ENCODE assay signal across 17 cellular contexts in the genomic region with DNA sequence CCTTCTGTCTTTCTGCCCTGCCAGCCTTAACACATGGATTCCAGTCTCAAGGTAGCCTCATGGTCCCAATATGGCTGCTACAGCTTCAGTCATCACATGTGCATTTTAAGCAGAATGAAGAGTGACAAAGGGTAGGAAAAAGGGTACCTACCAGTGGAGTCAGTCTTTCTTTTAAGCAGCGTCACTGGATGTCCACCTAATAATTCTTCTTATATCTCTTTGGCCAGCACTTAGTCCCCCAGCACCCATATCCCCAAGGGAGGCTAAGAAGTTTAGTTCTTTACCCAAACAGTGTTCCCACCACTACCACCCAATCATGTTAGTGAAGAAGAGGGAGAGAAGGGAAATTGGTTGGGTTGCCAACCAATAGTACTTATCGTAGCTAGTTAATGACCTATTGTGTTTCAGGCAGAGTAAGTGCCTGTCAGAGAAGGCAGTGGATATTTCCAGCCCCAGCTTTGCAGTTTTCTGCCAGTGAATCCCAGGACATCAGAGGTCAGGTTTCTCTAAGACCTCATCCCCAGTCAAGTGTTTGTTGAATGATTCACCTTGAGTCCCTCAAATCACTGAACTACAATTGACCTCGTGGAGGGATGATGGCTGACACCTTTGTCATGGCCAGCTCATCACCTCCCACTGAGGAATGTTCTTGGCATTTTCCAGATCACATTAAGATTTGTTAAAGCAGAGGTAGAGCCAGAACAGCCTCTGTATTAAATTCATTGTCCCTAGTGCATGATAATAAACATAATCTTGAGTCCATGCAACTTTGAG.
A peak's percentile ranks its signal among the peaks of the same experiment; 100 is the strongest.
DNase-seq lines count a peak whose midpoint lies in the region; ATAC-seq and TF ChIP-seq lines count a peak whose summit lies in the region.
"Had no signal": no experiment of that assay in that cellular context is flagged by ENCODE, and none has a peak within 500 bp of the region (broad histone marks: within the 10 kb centered on the region; RNA-seq: fewer than 3 reads in every experiment).

No MANE protein-coding gene starts in this region.

- H3K36me3 Mint-ChIP-seq in endodermal cell (ENCODE audit: low read depth), result no peaks in the 10 kb centered on the region
- peaks cover 6 to 17% (median 7%) of the 10 kb centered on the region in 3 donors for H3K36me3 Mint-ChIP-seq in naive thymus-derived CD8-positive, alpha-beta T cell
- no peaks in the 10 kb centered on the region for H3K36me3 Mint-ChIP-seq in natural killer cell
- peaks cover 36% of the 10 kb centered on the region for H3K36me3 Mint-ChIP-seq in T-cell

- H3K9me3 Mint-ChIP-seq in endodermal cell (peaks cover 3% of the 10 kb centered on the region), natural killer cell (no peaks in the 10 kb centered on the region), T-cell (peaks cover 0 to 5% (median 4%) of the 10 kb centered on the region in 3 donors)
- peaks cover 0 to 1% (median 0%) of the 10 kb centered on the region in 9 donors for H3K9me3 Mint-ChIP-seq in naive thymus-derived CD8-positive, alpha-beta T cell

- H3K4me1 Mint-ChIP-seq in endodermal cell, result no peaks in the 10 kb centered on the region
- peaks cover 42 to 78% (median 55%) of the 10 kb centered on the region in 4 donors for H3K4me1 Mint-ChIP-seq in naive thymus-derived CD8-positive, alpha-beta T cell
- H3K4me1 Mint-ChIP-seq in natural killer cell, result peaks cover 12 to 23% of the 10 kb centered on the region in 2 donors
- H3K4me1 Mint-ChIP-seq in T-cell, result peaks cover 38 to 71% (median 44%) of the 10 kb centered on the region in 3 donors

- no peak for ATAC-seq in naive thymus-derived CD8-positive, alpha-beta T cell
- no peak for ATAC-seq in natural killer cell
- ATAC-seq in T-cell (replicated peaks in 1 of 4), result no peak

- no peak for TF ChIP-seq CTCF in endodermal cell (conservative IDR thresholded peaks at IDR 0.05)
- no peak for TF ChIP-seq CTCF in natural killer cell (IDR thresholded peaks at IDR 0.05)
- no peak for TF ChIP-seq CTCF in spleen (IDR thresholded peaks at IDR 0.05 in 8 of 11, conservative IDR thresholded peaks at IDR 0.05 in 3 of 11)

- H3K9me3 ChIP-seq in endodermal cell (ENCODE audit: control insufficient read depth, low read length) (no peaks in the 10 kb centered on the region), spleen (peaks cover 0 to 6% (median 0%) of the 10 kb centered on the region in 8 donors)
- H3K9me3 ChIP-seq: neutrophil had no signal

- H3K27me3 Mint-ChIP-seq in endodermal cell (ENCODE audit: insufficient read depth) (peaks cover 29% of the 10 kb centered on the region), natural killer cell (ENCODE audit: low read depth in 2 of 2) (peaks cover 0 to 3% of the 10 kb centered on the region in 2 donors), T-cell (no peaks in the 10 kb centered on the region)
- no peaks in the 10 kb centered on the region for H3K27me3 Mint-ChIP-seq in naive thymus-derived CD8-positive, alpha-beta T cell
- H3K27me3 Mint-ChIP-seq: activated CD4-positive, alpha-beta memory T cell treated with anti-CD3 and anti-CD28 coated beads, Interleukin-2, amount 10 ng/mL, durations not matched to agents 7 days and 5 days had no signal

- 81 to 100% methylated on average over 1 to 3 of the region's 3 CpGs for WGBS in endodermal cell (ENCODE audit: insufficient coverage in 1 of 2, insufficient read length in 1 of 2), 2 experiments
- WGBS in spleen, 5 donors, result 72 to 84% (median 80%) methylated on average over 3 of the region's 3 CpGs

- H3K4me1 ChIP-seq in endodermal cell (ENCODE audit: control insufficient read depth, insufficient read depth, low read length) (peaks cover 4% of the 10 kb centered on the region), spleen (no peaks in the 10 kb centered on the region)

- no peak overlapping the region for H3K4me3 ChIP-seq in endodermal cell (ENCODE audit: low read length)
- no peak overlapping the region for H3K4me3 ChIP-seq in spleen

- H3K27ac ChIP-seq in endodermal cell (ENCODE audit: low read depth, low read length) (no peak overlapping the region), spleen (no peak overlapping the region)
- H3K27ac ChIP-seq: neutrophil had no signal

- H3K27me3 ChIP-seq in endodermal cell (ENCODE audit: control insufficient read depth, insufficient read depth, low read length, poor library complexity, severe bottlenecking) (peaks cover 9% of the 10 kb centered on the region), spleen (replicated peaks in 1 of 7) (peaks cover 0 to 7% (median 0%) of the 10 kb centered on the region in 7 donors)
- H3K27me3 ChIP-seq: neutrophil had no signal

- H3K4me3 Mint-ChIP-seq in endodermal cell (no peak overlapping the region), natural killer cell (no peak overlapping the region), T-cell (no peak overlapping the region)
- no peak overlapping the region for H3K4me3 Mint-ChIP-seq in naive thymus-derived CD8-positive, alpha-beta T cell
- H3K4me3 Mint-ChIP-seq: activated CD4-positive, alpha-beta memory T cell treated with anti-CD3 and anti-CD28 coated beads, Interleukin-2, amount 10 ng/mL, durations not matched to agents 7 days and 5 days; HFFc6 had no signal

- DNase-seq in EH (ENCODE audit: low read depth) (peak; percentile 32), NCI-H226 (peak; percentile 93), endodermal cell (peak; percentile 64), natural killer cell (no peak), T-cell (no peak), spleen (no peak), NCI-H146 treated with DMSO at 0.1 percent for 48 hours (lab: John Stamatoyannopoulos, UW; ENCODE audit: unreplicated experiment) (no peak)
- DNase-seq in naive thymus-derived CD8-positive, alpha-beta T cell, result no peak
- DNase-seq: activated CD4-positive, alpha-beta memory T cell treated with anti-CD3 and anti-CD28 coated beads, Interleukin-2, amount 10 ng/mL, durations not matched to agents 7 days and 5 days; activated effector memory CD4-positive, alpha-beta T cell treated with anti-CD3 and anti-CD28 coated beads, Interleukin-2, amount 50 U/mL, for 16 hours; cerebellar nuclear complex; HFFc6; NCI-H1105; NCI-H69; SHP77 treated with DMSO at 0.1 percent for 48 hours; substantia nigra had no signal

- intact Hi-C loops in natural killer cell (cut with micrococcal nuclease), result no loop called here
- intact Hi-C loops in spleen (cut with DNase I; ENCODE audit: low total_unique reads), result no loop called here

- no peak overlapping the region for H3K27ac Mint-ChIP-seq in endodermal cell
- peak overlapping the region in 8 of 10 donors; percentile 3 to 77 (median 59) for H3K27ac Mint-ChIP-seq in naive thymus-derived CD8-positive, alpha-beta T cell
- no peak overlapping the region for H3K27ac Mint-ChIP-seq in natural killer cell
- H3K27ac Mint-ChIP-seq in T-cell, result peak overlapping the region in 1 of 2 donors; percentile 18
- H3K27ac Mint-ChIP-seq: activated CD4-positive, alpha-beta memory T cell treated with anti-CD3 and anti-CD28 coated beads, Interleukin-2, amount 10 ng/mL, durations not matched to agents 7 days and 5 days; HFFc6 had no signal

- H3K36me3 ChIP-seq in endodermal cell (ENCODE audit: control insufficient read depth, insufficient read depth, low read length) (no peaks in the 10 kb centered on the region), spleen (no peaks in the 10 kb centered on the region)
- H3K36me3 ChIP-seq: neutrophil had no signal

- no peak overlapping the region for H3K9ac ChIP-seq in endodermal cell (ENCODE audit: extremely low read depth, low read length, poor library complexity, severe bottlenecking)

- TF ChIP-seq POLR2A in spleen (IDR thresholded peaks at IDR 0.05), result no peak

- POLR2A ChIA-PET in naive thymus-derived CD8-positive, alpha-beta T cell (lab: Charles Lee), result interaction anchor here (2.1 kb wide), 1 partner anchor 24 kb away, joined by 10 read pairs; no protein-coding TSS in a partner anchor
- POLR2A ChIA-PET in T-cell (lab: Charles Lee), result interaction anchor here in 1 of 2 donors (0.6 kb wide), 1 partner anchor 13 kb away, joined by 3 read pairs; no protein-coding TSS in a partner anchor

- CTCF ChIA-PET in T-cell (lab: Charles Lee), result interaction anchor here in 1 of 2 donors (0.7 kb wide), 1 partner anchor 46 kb away, joined by 4 read pairs; no protein-coding TSS in a partner anchor

Comparison
In these comparisons a context has a peak if more than half of its experiments do, and no peak if none do; other contexts are left out.
1. DNase-seq: peak in EH (single experiment), NCI-H226 (single experiment) and endodermal cell (single experiment); none in naive thymus-derived CD8-positive, alpha-beta T cell (0 of 10), natural killer cell (single experiment), T-cell (0 of 34), spleen (single experiment) and NCI-H146 treated with DMSO at 0.1 percent for 48 hours (single experiment).
2. H3K27ac Mint-ChIP-seq: peak in naive thymus-derived CD8-positive, alpha-beta T cell (8 of 10); none in endodermal cell (single experiment) and natural killer cell (0 of 2).